15 cellular contexts compared by ENCODE assay signal in genomic region chr13:106331116-106331515, GRCh38.
DNase-seq lines count a peak whose midpoint lies in the region; ATAC-seq lines count a peak whose summit lies in the region.
"Had no signal": no experiment of that assay in that cellular context is flagged by ENCODE, and none has a peak within 500 bp of the region (broad histone marks: within the 10 kb centered on the region; RNA-seq: fewer than 3 reads in every experiment).

No MANE protein-coding gene starts in this region.

- ATAC-seq in right cardiac atrium, result no peak
- ATAC-seq: K562 had no signal

- WGBS in right cardiac atrium, result 91% methylated on average over 4 of the region's 4 CpGs

- DNase-seq in NCI-H748 (lab: John Stamatoyannopoulos, UW; ENCODE audit: unreplicated experiment) (peak; percentile 34), NCI-H748 treated with DMSO at 0.1 percent for 48 hours (lab: John Stamatoyannopoulos, UW) (no peak), globus pallidus (ENCODE audit: low spot score) (peak; percentile 43), pons (ENCODE audit: low spot score) (peak; percentile 49), GDM1 (lab: John Stamatoyannopoulos, UW) (no peak), right cardiac atrium (no peak), EL (no peak)
- DNase-seq: BE2C; CD4-positive, CD25-positive, alpha-beta regulatory T cell; DMS153; DND-41; GOT3; H9; IMR-90 had no signal

- H3K27ac ChIP-seq in right cardiac atrium (ENCODE audit: low read length), result no peak overlapping the region

- H3K27me3 ChIP-seq in right cardiac atrium (ENCODE audit: control insufficient read depth, insufficient read depth), result no peaks in the 10 kb centered on the region
- H3K27me3 ChIP-seq: BE2C had no signal

- H3K4me3 ChIP-seq in right cardiac atrium (ENCODE audit: low read length), result no peak overlapping the region
- H3K4me3 ChIP-seq: K562 had no signal

- intact Hi-C loops in right cardiac atrium (cut with DNase I), result no loop called here

- H3K9me3 ChIP-seq in right cardiac atrium (ENCODE audit: control insufficient read depth, low read length), result no peaks in the 10 kb centered on the region
- H3K9me3 ChIP-seq: BE2C had no signal

- H3K4me1 ChIP-seq in right cardiac atrium (ENCODE audit: control insufficient read depth, insufficient read depth, low read length), result no peaks in the 10 kb centered on the region
- H3K4me1 ChIP-seq: BE2C had no signal

Comparison
In these comparisons a context has a peak if more than half of its experiments do, and no peak if none do; other contexts are left out.
1. DNase-seq: peak in NCI-H748 (single experiment), globus pallidus (single experiment) and pons (single experiment); none in NCI-H748 treated with DMSO at 0.1 percent for 48 hours (single experiment), GDM1 (single experiment), right cardiac atrium (0 of 3) and EL (single experiment).